In the genomic region with DNA sequence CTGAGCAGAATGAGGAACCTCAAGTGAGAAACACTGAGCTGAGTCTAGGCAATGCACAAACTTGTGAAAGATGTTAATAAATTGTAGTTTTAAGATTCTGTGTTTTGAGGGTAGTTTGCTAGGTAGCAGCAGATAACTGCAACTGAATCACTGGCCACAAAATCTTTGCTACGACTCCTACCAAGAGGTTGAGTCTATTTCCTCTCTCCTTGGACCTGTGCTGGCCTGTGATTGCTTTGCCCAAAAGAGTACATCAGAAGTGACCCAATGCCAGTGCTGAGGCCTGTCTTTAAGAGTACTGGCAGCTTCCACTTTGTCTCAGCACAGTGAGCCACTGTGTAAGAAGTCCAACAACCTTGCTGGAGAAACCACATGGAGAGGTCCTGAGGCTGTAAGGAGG, we compare ENCODE assay signal across 14 cellular contexts.
"Had no signal": no experiment of that assay in that cellular context is flagged by ENCODE, and none has a peak within 500 bp of the region (broad histone marks: within the 10 kb centered on the region; RNA-seq: fewer than 3 reads in every experiment).

No MANE protein-coding gene starts in this region.

- H3K9me3 ChIP-seq: neutrophil, suprapubic skin, upper lobe of right lung had no signal

- H3K27ac Mint-ChIP-seq: activated naive CD4-positive, alpha-beta T cell treated with anti-CD3 and anti-CD28 coated beads, Interleukin-2, amount 10 ng/mL, durations not matched to agents 7 days and 5 days; naive thymus-derived CD8-positive, alpha-beta T cell had no signal

- H3K4me1 Mint-ChIP-seq: activated naive CD4-positive, alpha-beta T cell treated with anti-CD3 and anti-CD28 coated beads, Interleukin-2, amount 10 ng/mL, durations not matched to agents 7 days and 5 days; central memory CD8-positive, alpha-beta T cell; naive thymus-derived CD8-positive, alpha-beta T cell had no signal

- H3K4me3 ChIP-seq: coronary artery, suprapubic skin, upper lobe of right lung had no signal

- H3K27me3 Mint-ChIP-seq: central memory CD8-positive, alpha-beta T cell had no signal

- H3K27ac ChIP-seq: coronary artery, neutrophil, suprapubic skin, upper lobe of right lung had no signal

- H3K36me3 ChIP-seq: neutrophil, suprapubic skin, upper lobe of right lung had no signal

- ATAC-seq: naive thymus-derived CD8-positive, alpha-beta T cell; upper lobe of right lung had no signal

- DNase-seq: activated CD4-positive, alpha-beta T cell treated with anti-CD3 and anti-CD28 coated beads, Interleukin-2, amount 50 U/mL, for 4 hours; activated naive CD4-positive, alpha-beta T cell treated with anti-CD3 and anti-CD28 coated beads, Interleukin-2, amount 10 ng/mL, durations not matched to agents 7 days and 5 days; foreskin fibroblast; glutamatergic neuron; naive thymus-derived CD8-positive, alpha-beta T cell; stimulated activated CD4-positive, alpha-beta T cell treated with anti-CD3 and anti-CD28 coated beads, Interleukin-15, amount 100 ng/mL, for 24 hours; stimulated activated CD4-positive, alpha-beta T cell treated with anti-CD3 and anti-CD28 coated beads, Interleukin-4, amount 100 ng/mL, for 24 hours; stimulated activated naive CD4-positive, alpha-beta T cell treated with Interleukin-2 at 50 U/mL for 16 hours; SW 1271; upper lobe of right lung had no signal

- H3K4me3 Mint-ChIP-seq: activated naive CD4-positive, alpha-beta T cell treated with anti-CD3 and anti-CD28 coated beads, Interleukin-2, amount 10 ng/mL, durations not matched to agents 7 days and 5 days; central memory CD8-positive, alpha-beta T cell; naive thymus-derived CD8-positive, alpha-beta T cell had no signal

- H3K27me3 ChIP-seq: neutrophil, suprapubic skin, upper lobe of right lung had no signal

- H3K36me3 Mint-ChIP-seq: activated naive CD4-positive, alpha-beta T cell treated with anti-CD3 and anti-CD28 coated beads, Interleukin-2, amount 10 ng/mL, durations not matched to agents 7 days and 5 days; naive thymus-derived CD8-positive, alpha-beta T cell had no signal

- H3K9me3 Mint-ChIP-seq: activated naive CD4-positive, alpha-beta T cell treated with anti-CD3 and anti-CD28 coated beads, Interleukin-2, amount 10 ng/mL, durations not matched to agents 7 days and 5 days; central memory CD8-positive, alpha-beta T cell; naive thymus-derived CD8-positive, alpha-beta T cell had no signal
